ENCODE assay signal across 8 cellular contexts in the genomic region with DNA sequence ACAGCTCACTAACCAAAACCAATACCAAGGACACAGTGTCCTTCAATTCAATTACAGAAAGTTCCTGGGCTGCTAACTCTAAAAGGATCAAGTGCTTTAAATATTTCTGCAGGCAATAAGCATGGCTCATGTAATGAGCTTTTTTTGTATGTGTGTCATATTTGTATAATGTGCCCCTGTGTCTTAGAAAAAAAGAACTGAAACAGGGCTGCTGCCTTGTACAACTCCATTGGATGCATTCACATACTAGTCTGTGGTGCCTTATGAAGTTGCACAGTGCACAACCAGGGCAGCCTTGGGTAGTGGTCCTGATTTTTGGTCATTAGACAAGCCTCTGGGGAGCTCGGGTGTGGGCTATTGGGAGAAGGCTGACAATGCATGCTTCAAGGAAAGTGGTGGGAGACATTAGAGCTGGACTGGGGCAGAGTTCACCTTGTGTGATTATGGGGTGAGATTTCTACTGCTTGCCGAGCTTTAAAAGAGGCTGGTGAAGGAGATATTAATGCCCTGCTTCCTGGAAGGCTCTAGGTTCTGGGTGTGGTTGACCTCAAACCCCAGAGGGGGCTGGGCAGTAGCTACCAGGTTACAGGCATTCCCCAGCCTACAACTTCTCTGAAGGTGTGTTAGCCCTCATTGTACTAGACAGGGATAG. TPM values are rescaled to one million over a fixed set of nuclear protein-coding genes. Genes with fewer than 3 reads are reported as not detected.
A peak's percentile ranks its signal among the peaks of the same experiment; 100 is the strongest.
DNase-seq lines count a peak whose midpoint lies in the region; ATAC-seq and TF ChIP-seq lines count a peak whose summit lies in the region.

No MANE protein-coding gene starts in this region.

- H3K27ac Mint-ChIP-seq in activated naive CD4-positive, alpha-beta T cell treated with anti-CD3 and anti-CD28 coated beads for 36 hours: no peak overlapping the region
- peak overlapping the region; percentile 22 for H3K27ac Mint-ChIP-seq in central memory CD8-positive, alpha-beta T cell (ENCODE audit: low read depth)

- no peak for TF ChIP-seq POLR2A in esophagus muscularis mucosa (IDR thresholded peaks at IDR 0.05; ENCODE audit: low read depth)

- TF ChIP-seq CTCF in GM13976 (IDR thresholded peaks at IDR 0.05; ENCODE audit: borderline replicate concordance, control extremely low read depth, extremely low read depth, insufficient read depth, missing control alignments): no peak
- no peak for TF ChIP-seq CTCF in esophagus muscularis mucosa (IDR thresholded peaks at IDR 0.05)

- CTCF ChIA-PET in activated naive CD4-positive, alpha-beta T cell treated with anti-CD3 and anti-CD28 coated beads for 36 hours (lab: Charles Lee): interaction anchor here (0.6 to 1.3 kb wide), 4 partner anchors 11 to 192 kb away, joined by 3 to 4 read pairs (median 4); no protein-coding TSS in a partner anchor

- H3K27ac ChIP-seq in thymus (ENCODE audit: low read depth): peak overlapping the region; percentile 60
- no peak overlapping the region for H3K27ac ChIP-seq in esophagus muscularis mucosa (replicated peaks in 1 of 4)

- H3K9me3 Mint-ChIP-seq in activated naive CD4-positive, alpha-beta T cell treated with anti-CD3 and anti-CD28 coated beads for 36 hours: peaks cover 7% of the 10 kb centered on the region
- no peaks in the 10 kb centered on the region for H3K9me3 Mint-ChIP-seq in central memory CD8-positive, alpha-beta T cell

- H3K27me3 ChIP-seq in thymus (ENCODE audit: control insufficient read depth, insufficient read depth) (peaks cover 3% of the 10 kb centered on the region), esophagus muscularis mucosa (no peaks in the 10 kb centered on the region)

- no peaks in the 10 kb centered on the region for H3K27me3 Mint-ChIP-seq in activated naive CD4-positive, alpha-beta T cell treated with anti-CD3 and anti-CD28 coated beads for 36 hours (ENCODE audit: low read depth)
- H3K27me3 Mint-ChIP-seq in central memory CD8-positive, alpha-beta T cell: no peaks in the 10 kb centered on the region

- 52% methylated on average over 2 of the region's 2 CpGs for WGBS in thymus
- WGBS in esophagus muscularis mucosa: 64% methylated on average over 2 of the region's 2 CpGs

- in situ Hi-C loops in GM13976 (cut with MboI; ENCODE audit: low sequenced_read_pairs, unreplicated experiment): no loop called here

- ATAC-seq in central memory CD8-positive, alpha-beta T cell (replicated peaks; ENCODE audit: extremely low read depth, poor library complexity, severe bottlenecking): no peak
- no peak for ATAC-seq in HG02870 (IDR thresholded peaks at IDR 0.05; ENCODE audit: unreplicated experiment)

- H3K4me1 Mint-ChIP-seq in activated naive CD4-positive, alpha-beta T cell treated with anti-CD3 and anti-CD28 coated beads for 36 hours (ENCODE audit: low read depth): peaks cover 41% of the 10 kb centered on the region
- peaks cover 52% of the 10 kb centered on the region for H3K4me1 Mint-ChIP-seq in central memory CD8-positive, alpha-beta T cell

- peaks cover 2% of the 10 kb centered on the region for H3K36me3 Mint-ChIP-seq in activated naive CD4-positive, alpha-beta T cell treated with anti-CD3 and anti-CD28 coated beads for 36 hours (ENCODE audit: low read depth)
- H3K36me3 Mint-ChIP-seq in central memory CD8-positive, alpha-beta T cell (ENCODE audit: insufficient read depth): peaks cover 9% of the 10 kb centered on the region

- H3K4me3 ChIP-seq in thymus (ENCODE audit: low read length) (no peak overlapping the region), esophagus muscularis mucosa (no peak overlapping the region)

- H3K4me1 ChIP-seq in thymus (ENCODE audit: control insufficient read depth, insufficient read depth, low read length) (no peaks in the 10 kb centered on the region), esophagus muscularis mucosa (peaks cover 9 to 11% (median 10%) of the 10 kb centered on the region in 4 donors)

- H3K9me3 ChIP-seq in thymus (ENCODE audit: control insufficient read depth) (no peaks in the 10 kb centered on the region), esophagus muscularis mucosa (no peaks in the 10 kb centered on the region)

- peak; percentile 53 for DNase-seq in activated naive CD4-positive, alpha-beta T cell treated with anti-CD3 and anti-CD28 coated beads for 36 hours
- DNase-seq in activated naive CD4-positive, alpha-beta T cell treated with anti-CD3 and anti-CD28 coated beads, Interleukin-2, amount 50 U/mL, for 16 hours: no peak
- peak in 3 of 5 experiments; percentile 52 to 89 (median 55) for DNase-seq in T-helper 2 cell
- DNase-seq in central memory CD8-positive, alpha-beta T cell (ENCODE audit: low spot score in 2 of 2): peak in 1 of 2 donors; percentile 20
- no peak for DNase-seq in GM13976 (ENCODE audit: low spot score)
- no peak for DNase-seq in esophagus muscularis mucosa (ENCODE audit: extremely low spot score)

- H3K36me3 ChIP-seq in thymus (ENCODE audit: control insufficient read depth, insufficient read depth) (no peaks in the 10 kb centered on the region), esophagus muscularis mucosa (no peaks in the 10 kb centered on the region)

- intact Hi-C loops in activated naive CD4-positive, alpha-beta T cell treated with anti-CD3 and anti-CD28 coated beads for 36 hours (cut with micrococcal nuclease): loop anchor here (10.0 kb wide), 3 partner anchors 1110 to 1770 kb away; partner anchors contain the start of genes DUSP1, HRH2 and SFXN1
- intact Hi-C loops in esophagus muscularis mucosa (cut with DNase I): loop anchor here (5.0 to 10.0 kb wide), 3 partner anchors 88 to 267 kb away; partner anchors contain the start of gene BOD1

- TF ChIP-seq EP300 in esophagus muscularis mucosa (IDR thresholded peaks at IDR 0.05): no peak

- H3K4me3 Mint-ChIP-seq in activated naive CD4-positive, alpha-beta T cell treated with anti-CD3 and anti-CD28 coated beads for 36 hours: no peak overlapping the region
- peak overlapping the region; percentile 99 for H3K4me3 Mint-ChIP-seq in central memory CD8-positive, alpha-beta T cell

RNA-seq across cellular contexts. Expression of gene CPEB4, which starts 3.6 kb away (rescaled TPM):
- total RNA-seq in activated naive CD4-positive, alpha-beta T cell treated with anti-CD3 and anti-CD28 coated beads for 36 hours: 1 to 10 TPM; 7.6 to 7.8 TPM
- 5.8 TPM for polyA plus RNA-seq in thymus
- 10 to 100 TPM; 44.9 to 96.4 (median 54.4) TPM for total RNA-seq in esophagus muscularis mucosa

Comparison
In these comparisons a context has a peak if more than half of its experiments do, and no peak if none do; other contexts are left out.
1. DNase-seq: peak in activated naive CD4-positive, alpha-beta T cell treated with anti-CD3 and anti-CD28 coated beads for 36 hours (single experiment) and T-helper 2 cell (3 of 5); none in activated naive CD4-positive, alpha-beta T cell treated with anti-CD3 and anti-CD28 coated beads, Interleukin-2, amount 50 U/mL, for 16 hours (single experiment), GM13976 (single experiment) and esophagus muscularis mucosa (single experiment).
2. RNA of gene CPEB4, which starts 3.6 kb away (total RNA-seq): 44.9 to 96.4 TPM in esophagus muscularis mucosa; 7.6 to 7.8 TPM in activated naive CD4-positive, alpha-beta T cell treated with anti-CD3 and anti-CD28 coated beads for 36 hours; every median in the first group is over 4 times any median in the second.